1 cellular context compared by ENCODE assay signal in the genomic region with DNA sequence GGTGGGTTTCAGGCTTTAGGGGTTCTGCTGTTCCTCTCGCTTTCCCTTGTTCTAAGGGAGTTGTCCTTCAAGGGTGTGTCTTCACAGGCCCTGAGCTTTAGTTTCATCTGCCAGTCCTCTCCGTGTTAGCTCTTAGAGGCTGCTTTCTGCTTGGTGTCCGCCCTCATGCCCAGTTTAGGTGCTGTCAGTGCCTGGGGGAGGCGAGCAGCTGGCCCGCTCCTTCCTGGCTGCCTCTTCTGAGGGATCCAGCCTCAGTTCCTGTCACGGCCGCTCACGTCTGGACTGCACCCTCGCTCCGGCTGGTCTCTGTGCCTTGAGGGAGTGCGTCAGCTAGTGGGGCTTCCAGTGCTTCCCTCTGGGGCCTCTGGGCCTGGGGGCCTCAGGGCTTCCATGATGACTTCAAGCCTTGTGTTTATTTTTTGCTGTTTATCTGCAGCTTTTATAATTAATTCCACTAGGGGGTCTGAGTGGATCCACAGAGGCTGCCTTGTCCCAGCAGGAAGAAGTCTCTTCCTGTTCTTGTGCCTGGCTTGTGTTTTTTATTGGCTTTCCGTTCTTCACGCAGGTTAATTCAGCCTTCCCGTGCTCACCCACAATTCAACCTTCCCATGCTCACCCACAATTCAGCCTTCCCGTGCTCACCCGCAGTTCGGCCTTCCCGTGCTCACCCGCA.
TF ChIP-seq lines count a peak whose summit lies in the region.

No MANE protein-coding gene starts in this region.

TF ChIP-seq in WTC11, 78 proteins besides CTCF, POLR2A, EP300 and RAD21 (continued from another document):
- TF ChIP-seq, protein P1, sequence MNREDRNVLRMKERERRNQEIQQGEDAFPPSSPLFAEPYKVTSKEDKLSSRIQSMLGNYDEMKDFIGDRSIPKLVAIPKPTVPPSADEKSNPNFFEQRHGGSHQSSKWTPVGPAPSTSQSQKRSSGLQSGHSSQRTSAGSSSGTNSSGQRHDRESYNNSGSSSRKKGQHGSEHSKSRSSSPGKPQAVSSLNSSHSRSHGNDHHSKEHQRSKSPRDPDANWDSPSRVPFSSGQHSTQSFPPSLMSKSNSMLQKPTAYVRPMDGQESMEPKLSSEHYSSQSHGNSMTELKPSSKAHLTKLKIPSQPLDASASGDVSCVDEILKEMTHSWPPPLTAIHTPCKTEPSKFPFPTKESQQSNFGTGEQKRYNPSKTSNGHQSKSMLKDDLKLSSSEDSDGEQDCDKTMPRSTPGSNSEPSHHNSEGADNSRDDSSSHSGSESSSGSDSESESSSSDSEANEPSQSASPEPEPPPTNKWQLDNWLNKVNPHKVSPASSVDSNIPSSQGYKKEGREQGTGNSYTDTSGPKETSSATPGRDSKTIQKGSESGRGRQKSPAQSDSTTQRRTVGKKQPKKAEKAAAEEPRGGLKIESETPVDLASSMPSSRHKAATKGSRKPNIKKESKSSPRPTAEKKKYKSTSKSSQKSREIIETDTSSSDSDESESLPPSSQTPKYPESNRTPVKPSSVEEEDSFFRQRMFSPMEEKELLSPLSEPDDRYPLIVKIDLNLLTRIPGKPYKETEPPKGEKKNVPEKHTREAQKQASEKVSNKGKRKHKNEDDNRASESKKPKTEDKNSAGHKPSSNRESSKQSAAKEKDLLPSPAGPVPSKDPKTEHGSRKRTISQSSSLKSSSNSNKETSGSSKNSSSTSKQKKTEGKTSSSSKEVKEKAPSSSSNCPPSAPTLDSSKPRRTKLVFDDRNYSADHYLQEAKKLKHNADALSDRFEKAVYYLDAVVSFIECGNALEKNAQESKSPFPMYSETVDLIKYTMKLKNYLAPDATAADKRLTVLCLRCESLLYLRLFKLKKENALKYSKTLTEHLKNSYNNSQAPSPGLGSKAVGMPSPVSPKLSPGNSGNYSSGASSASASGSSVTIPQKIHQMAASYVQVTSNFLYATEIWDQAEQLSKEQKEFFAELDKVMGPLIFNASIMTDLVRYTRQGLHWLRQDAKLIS (CRISPR knock-in tag; IDR thresholded peaks at IDR 0.05; ENCODE audit: borderline replicate concordance) = no peak
- TF ChIP-seq, protein P2, sequence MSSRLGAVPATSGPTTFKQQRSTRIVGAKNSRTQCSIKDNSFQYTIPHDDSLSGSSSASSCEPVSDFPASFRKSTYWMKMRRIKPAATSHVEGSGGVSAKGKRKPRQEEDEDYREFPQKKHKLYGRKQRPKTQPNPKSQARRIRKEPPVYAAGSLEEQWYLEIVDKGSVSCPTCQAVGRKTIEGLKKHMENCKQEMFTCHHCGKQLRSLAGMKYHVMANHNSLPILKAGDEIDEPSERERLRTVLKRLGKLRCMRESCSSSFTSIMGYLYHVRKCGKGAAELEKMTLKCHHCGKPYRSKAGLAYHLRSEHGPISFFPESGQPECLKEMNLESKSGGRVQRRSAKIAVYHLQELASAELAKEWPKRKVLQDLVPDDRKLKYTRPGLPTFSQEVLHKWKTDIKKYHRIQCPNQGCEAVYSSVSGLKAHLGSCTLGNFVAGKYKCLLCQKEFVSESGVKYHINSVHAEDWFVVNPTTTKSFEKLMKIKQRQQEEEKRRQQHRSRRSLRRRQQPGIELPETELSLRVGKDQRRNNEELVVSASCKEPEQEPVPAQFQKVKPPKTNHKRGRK (CRISPR knock-in tag; IDR thresholded peaks at IDR 0.05; ENCODE audit: borderline replicate concordance) = no peak
- TF ChIP-seq, protein P3, sequence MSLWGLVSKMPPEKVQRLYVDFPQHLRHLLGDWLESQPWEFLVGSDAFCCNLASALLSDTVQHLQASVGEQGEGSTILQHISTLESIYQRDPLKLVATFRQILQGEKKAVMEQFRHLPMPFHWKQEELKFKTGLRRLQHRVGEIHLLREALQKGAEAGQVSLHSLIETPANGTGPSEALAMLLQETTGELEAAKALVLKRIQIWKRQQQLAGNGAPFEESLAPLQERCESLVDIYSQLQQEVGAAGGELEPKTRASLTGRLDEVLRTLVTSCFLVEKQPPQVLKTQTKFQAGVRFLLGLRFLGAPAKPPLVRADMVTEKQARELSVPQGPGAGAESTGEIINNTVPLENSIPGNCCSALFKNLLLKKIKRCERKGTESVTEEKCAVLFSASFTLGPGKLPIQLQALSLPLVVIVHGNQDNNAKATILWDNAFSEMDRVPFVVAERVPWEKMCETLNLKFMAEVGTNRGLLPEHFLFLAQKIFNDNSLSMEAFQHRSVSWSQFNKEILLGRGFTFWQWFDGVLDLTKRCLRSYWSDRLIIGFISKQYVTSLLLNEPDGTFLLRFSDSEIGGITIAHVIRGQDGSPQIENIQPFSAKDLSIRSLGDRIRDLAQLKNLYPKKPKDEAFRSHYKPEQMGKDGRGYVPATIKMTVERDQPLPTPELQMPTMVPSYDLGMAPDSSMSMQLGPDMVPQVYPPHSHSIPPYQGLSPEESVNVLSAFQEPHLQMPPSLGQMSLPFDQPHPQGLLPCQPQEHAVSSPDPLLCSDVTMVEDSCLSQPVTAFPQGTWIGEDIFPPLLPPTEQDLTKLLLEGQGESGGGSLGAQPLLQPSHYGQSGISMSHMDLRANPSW (CRISPR knock-in tag; conservative IDR thresholded peaks at IDR 0.05; ENCODE audit: low read depth) = no peak
- TF ChIP-seq, protein P4, sequence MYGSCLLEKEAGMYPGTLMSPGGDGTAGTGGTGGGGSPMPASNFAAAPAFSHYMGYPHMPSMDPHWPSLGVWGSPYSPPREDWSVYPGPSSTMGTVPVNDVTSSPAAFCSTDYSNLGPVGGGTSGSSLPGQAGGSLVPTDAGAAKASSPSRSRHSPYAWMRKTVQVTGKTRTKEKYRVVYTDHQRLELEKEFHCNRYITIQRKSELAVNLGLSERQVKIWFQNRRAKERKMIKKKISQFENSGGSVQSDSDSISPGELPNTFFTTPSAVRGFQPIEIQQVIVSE (CRISPR knock-in tag; IDR thresholded peaks at IDR 0.05; ENCODE audit: borderline replicate concordance) = no peak
- TF ChIP-seq NR3C1 (CRISPR knock-in tag; conservative IDR thresholded peaks at IDR 0.05; ENCODE audit: low read depth) (no peak), MXD4 (CRISPR knock-in tag; IDR thresholded peaks at IDR 0.05; ENCODE audit: borderline replicate concordance) (no peak), SOX15 (CRISPR knock-in tag; IDR thresholded peaks at IDR 0.05) (no peak), RELA (CRISPR knock-in tag; IDR thresholded peaks at IDR 0.05; ENCODE audit: borderline replicate concordance) (no peak), IRF2 (CRISPR knock-in tag; IDR thresholded peaks at IDR 0.05; ENCODE audit: borderline replicate concordance, low read depth) (no peak), GABPB1 (CRISPR knock-in tag; IDR thresholded peaks at IDR 0.05) (no peak), TP53 (CRISPR knock-in tag; IDR thresholded peaks at IDR 0.05) (no peak)
- TF ChIP-seq, protein P5, sequence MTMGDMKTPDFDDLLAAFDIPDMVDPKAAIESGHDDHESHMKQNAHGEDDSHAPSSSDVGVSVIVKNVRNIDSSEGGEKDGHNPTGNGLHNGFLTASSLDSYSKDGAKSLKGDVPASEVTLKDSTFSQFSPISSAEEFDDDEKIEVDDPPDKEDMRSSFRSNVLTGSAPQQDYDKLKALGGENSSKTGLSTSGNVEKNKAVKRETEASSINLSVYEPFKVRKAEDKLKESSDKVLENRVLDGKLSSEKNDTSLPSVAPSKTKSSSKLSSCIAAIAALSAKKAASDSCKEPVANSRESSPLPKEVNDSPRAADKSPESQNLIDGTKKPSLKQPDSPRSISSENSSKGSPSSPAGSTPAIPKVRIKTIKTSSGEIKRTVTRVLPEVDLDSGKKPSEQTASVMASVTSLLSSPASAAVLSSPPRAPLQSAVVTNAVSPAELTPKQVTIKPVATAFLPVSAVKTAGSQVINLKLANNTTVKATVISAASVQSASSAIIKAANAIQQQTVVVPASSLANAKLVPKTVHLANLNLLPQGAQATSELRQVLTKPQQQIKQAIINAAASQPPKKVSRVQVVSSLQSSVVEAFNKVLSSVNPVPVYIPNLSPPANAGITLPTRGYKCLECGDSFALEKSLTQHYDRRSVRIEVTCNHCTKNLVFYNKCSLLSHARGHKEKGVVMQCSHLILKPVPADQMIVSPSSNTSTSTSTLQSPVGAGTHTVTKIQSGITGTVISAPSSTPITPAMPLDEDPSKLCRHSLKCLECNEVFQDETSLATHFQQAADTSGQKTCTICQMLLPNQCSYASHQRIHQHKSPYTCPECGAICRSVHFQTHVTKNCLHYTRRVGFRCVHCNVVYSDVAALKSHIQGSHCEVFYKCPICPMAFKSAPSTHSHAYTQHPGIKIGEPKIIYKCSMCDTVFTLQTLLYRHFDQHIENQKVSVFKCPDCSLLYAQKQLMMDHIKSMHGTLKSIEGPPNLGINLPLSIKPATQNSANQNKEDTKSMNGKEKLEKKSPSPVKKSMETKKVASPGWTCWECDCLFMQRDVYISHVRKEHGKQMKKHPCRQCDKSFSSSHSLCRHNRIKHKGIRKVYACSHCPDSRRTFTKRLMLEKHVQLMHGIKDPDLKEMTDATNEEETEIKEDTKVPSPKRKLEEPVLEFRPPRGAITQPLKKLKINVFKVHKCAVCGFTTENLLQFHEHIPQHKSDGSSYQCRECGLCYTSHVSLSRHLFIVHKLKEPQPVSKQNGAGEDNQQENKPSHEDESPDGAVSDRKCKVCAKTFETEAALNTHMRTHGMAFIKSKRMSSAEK (CRISPR knock-in tag; IDR thresholded peaks at IDR 0.05; ENCODE audit: borderline replicate concordance) = no peak
